ENCODE assay signal across 15 cellular contexts in genomic region chr16:77739493-77739892, GRCh38. TPM values are rescaled to one million over a fixed set of nuclear protein-coding genes. Genes with fewer than 3 reads are reported as not detected.
DNase-seq lines count a peak whose midpoint lies in the region; FAIRE-seq and TF ChIP-seq lines count a peak whose summit lies in the region.
"Had no signal": no experiment of that assay in that cellular context is flagged by ENCODE, and none has a peak within 500 bp of the region (broad histone marks: within the 10 kb centered on the region; RNA-seq: fewer than 3 reads in every experiment).

No MANE protein-coding gene starts in this region.

- no peak for TF ChIP-seq CTCF in bronchial epithelial cell (IDR thresholded peaks at IDR 0.05; ENCODE audit: insufficient read depth, low read length, severe bottlenecking)
- TF ChIP-seq CTCF in keratinocyte (optimal IDR thresholded peaks at IDR 0.05 in 1 of 3, IDR thresholded peaks at IDR 0.05 in 1 of 3, conservative IDR thresholded peaks at IDR 0.05 in 1 of 3; ENCODE audit: extremely low read depth in 1 of 3, insufficient read depth in 2 of 3, low read length in 3 of 3) = no peak

- no peaks in the 10 kb centered on the region for H4K20me1 ChIP-seq in keratinocyte (ENCODE audit: control insufficient read depth, extremely low read depth, insufficient read depth, low read length)

- H3K27me3 ChIP-seq in MG63 (no peaks in the 10 kb centered on the region), bronchial epithelial cell (ENCODE audit: control insufficient read depth, insufficient read depth, low read length) (no peaks in the 10 kb centered on the region), keratinocyte (ENCODE audit: control insufficient read depth, extremely low read depth, insufficient read depth, low read length) (no peaks in the 10 kb centered on the region)

- H3K36me3 ChIP-seq in MG63 (no peaks in the 10 kb centered on the region), bronchial epithelial cell (ENCODE audit: control insufficient read depth, insufficient read depth, low read length) (no peaks in the 10 kb centered on the region), keratinocyte (ENCODE audit: control insufficient read depth in 2 of 2, extremely low read depth in 1 of 2, insufficient read depth in 2 of 2, low read length in 2 of 2) (no peaks in the 10 kb centered on the region)

- no peak overlapping the region for H3K9ac ChIP-seq in keratinocyte (ENCODE audit: control insufficient read depth, extremely low read depth, insufficient read depth, low read length)

- DNase-seq in EH (ENCODE audit: low read depth) (peak; percentile 32), MG63 (peak; percentile 4), bronchial epithelial cell (ENCODE audit: low read depth) (peak; percentile 58), keratinocyte (ENCODE audit: low read depth, low spot score) (no peak), COLO668 (lab: John Stamatoyannopoulos, UW; ENCODE audit: unreplicated experiment) (no peak), NCI-H1436 (lab: John Stamatoyannopoulos, UW) (no peak), HuH-7 (ENCODE audit: low spot score) (no peak)
- DNase-seq: ACHN; CD4-positive, alpha-beta memory T cell; NCI-H1930; NCI-H2171 treated with DMSO at 0.1 percent for 48 hours; NCI-H774; PC-9; Right ventricle myocardium superior had no signal

- no peaks in the 10 kb centered on the region for H3K79me2 ChIP-seq in keratinocyte (ENCODE audit: control insufficient read depth, insufficient read depth, low read length)

- H3K9me3 ChIP-seq in MG63 = no peaks in the 10 kb centered on the region
- H3K9me3 ChIP-seq in keratinocyte (ENCODE audit: control insufficient read depth, low read depth, low read length) = no peaks in the 10 kb centered on the region

- dilution Hi-C loops in keratinocyte (cut with MboI; ENCODE audit: extremely low pct_ligation_motif_present, low sequenced_read_pairs) = no loop called here

- H3K4me3 ChIP-seq in MG63 (no peak overlapping the region), bronchial epithelial cell (ENCODE audit: low read depth, low read length) (no peak overlapping the region), keratinocyte (ENCODE audit: control insufficient read depth in 2 of 3, extremely low read depth in 1 of 3, insufficient read depth in 2 of 3, low read depth in 1 of 3, low read length in 3 of 3) (no peak overlapping the region)
- H3K4me3 ChIP-seq: PC-9 had no signal

- H3K4me2 ChIP-seq in keratinocyte (ENCODE audit: control insufficient read depth, extremely low read depth, insufficient read depth, low read depth, low read length) = no peak overlapping the region
- H3K4me2 ChIP-seq: PC-9 had no signal

- peaks cover 3% of the 10 kb centered on the region for H3K4me1 ChIP-seq in keratinocyte (ENCODE audit: control insufficient read depth, extremely low read depth, insufficient read depth, low read length)

- no peaks in the 10 kb centered on the region for H3K9me1 ChIP-seq in keratinocyte (ENCODE audit: control insufficient read depth, extremely low read depth, insufficient read depth, low read length)

- H2AFZ ChIP-seq in keratinocyte (ENCODE audit: control insufficient read depth, low read length) = no peak overlapping the region
- H2AFZ ChIP-seq: PC-9 had no signal

- H3K27ac ChIP-seq in keratinocyte (ENCODE audit: control insufficient read depth, insufficient read depth, low read length) = no peak overlapping the region
- H3K27ac ChIP-seq: PC-9 had no signal

- no peak for FAIRE-seq in bronchial epithelial cell (lab: Jason Lieb, UNC)
- peak; percentile 17 for FAIRE-seq in keratinocyte (lab: Jason Lieb, UNC)

RNA-seq across cellular contexts. Expression of gene NUDT7, which starts 17.2 kb away (rescaled TPM):
- total RNA-seq in MG63 (2014; rRNA removed; shearing (Covaris generic); ENCODE audit: low replicate concordance) = 3.0 TPM in 1 of 2 replicates, not detected in the other
- 1.8 and 5.9 TPM in 2 replicates for total RNA-seq in bronchial epithelial cell
- 8.8 to 14.6 TPM (median 12.2 TPM) in 3 replicates for polyA plus RNA-seq in keratinocyte
- polyA plus RNA-seq in keratinocyte (2011; ENCODE audit: low read depth) = 1.6 TPM
- 9.0 and 13.6 TPM in 2 replicates for polyA plus RNA-seq in keratinocyte (2011; cell fraction: cytosol; rRNA removed)
- polyA plus RNA-seq in keratinocyte (2011; cell fraction: nucleus; rRNA removed) = 9.1 and 10.0 TPM in 2 replicates
- 4.5 and 5.1 TPM in 2 replicates for polyA plus RNA-seq in keratinocyte (2012; ENCODE audit: low replicate concordance)
- polyA minus RNA-seq in keratinocyte = 2.1 to 7.5 TPM (median 4.8 TPM) in 3 replicates
- polyA minus RNA-seq in keratinocyte (2011; cell fraction: cytosol; rRNA and poly(A)+ RNA removed) = 5.6 TPM
- polyA minus RNA-seq in keratinocyte (2011; cell fraction: nucleus; rRNA and poly(A)+ RNA removed) = 0.84 and 4.8 TPM in 2 replicates
- total RNA-seq: PC-9 had no signal

RNA-seq across cellular contexts. Expression of gene VAT1L, which starts 48.9 kb away (rescaled TPM):
- total RNA-seq in MG63 (2014; rRNA removed; shearing (Covaris generic); ENCODE audit: low replicate concordance) = not detected in 2 replicates
- not detected in 2 replicates for total RNA-seq in bronchial epithelial cell
- polyA plus RNA-seq in keratinocyte = not detected in 3 replicates
- polyA plus RNA-seq in keratinocyte (2011; ENCODE audit: low read depth) = not detected
- not detected in 2 replicates for polyA plus RNA-seq in keratinocyte (2011; cell fraction: cytosol; rRNA removed)
- not detected in 2 replicates for polyA plus RNA-seq in keratinocyte (2011; cell fraction: nucleus; rRNA removed)
- not detected in 2 replicates for polyA plus RNA-seq in keratinocyte (2012; ENCODE audit: low replicate concordance)
- polyA minus RNA-seq in keratinocyte = not detected in 3 replicates
- not detected for polyA minus RNA-seq in keratinocyte (2011; cell fraction: cytosol; rRNA and poly(A)+ RNA removed)
- polyA minus RNA-seq in keratinocyte (2011; cell fraction: nucleus; rRNA and poly(A)+ RNA removed) = not detected in 2 replicates
- total RNA-seq: CD4-positive, alpha-beta memory T cell; NCI-H460; PC-9 had no signal
- polyA plus RNA-seq: CD4-positive, alpha-beta memory T cell had no signal

Comparison
In these comparisons a context has a peak if more than half of its experiments do, and no peak if none do; other contexts are left out.
1. DNase-seq: peak in EH (single experiment), MG63 (single experiment) and bronchial epithelial cell (single experiment); none in keratinocyte (single experiment), COLO668 (single experiment), NCI-H1436 (single experiment) and HuH-7 (single experiment).